ENCODE assay signal across 15 cellular contexts in the genomic region with DNA sequence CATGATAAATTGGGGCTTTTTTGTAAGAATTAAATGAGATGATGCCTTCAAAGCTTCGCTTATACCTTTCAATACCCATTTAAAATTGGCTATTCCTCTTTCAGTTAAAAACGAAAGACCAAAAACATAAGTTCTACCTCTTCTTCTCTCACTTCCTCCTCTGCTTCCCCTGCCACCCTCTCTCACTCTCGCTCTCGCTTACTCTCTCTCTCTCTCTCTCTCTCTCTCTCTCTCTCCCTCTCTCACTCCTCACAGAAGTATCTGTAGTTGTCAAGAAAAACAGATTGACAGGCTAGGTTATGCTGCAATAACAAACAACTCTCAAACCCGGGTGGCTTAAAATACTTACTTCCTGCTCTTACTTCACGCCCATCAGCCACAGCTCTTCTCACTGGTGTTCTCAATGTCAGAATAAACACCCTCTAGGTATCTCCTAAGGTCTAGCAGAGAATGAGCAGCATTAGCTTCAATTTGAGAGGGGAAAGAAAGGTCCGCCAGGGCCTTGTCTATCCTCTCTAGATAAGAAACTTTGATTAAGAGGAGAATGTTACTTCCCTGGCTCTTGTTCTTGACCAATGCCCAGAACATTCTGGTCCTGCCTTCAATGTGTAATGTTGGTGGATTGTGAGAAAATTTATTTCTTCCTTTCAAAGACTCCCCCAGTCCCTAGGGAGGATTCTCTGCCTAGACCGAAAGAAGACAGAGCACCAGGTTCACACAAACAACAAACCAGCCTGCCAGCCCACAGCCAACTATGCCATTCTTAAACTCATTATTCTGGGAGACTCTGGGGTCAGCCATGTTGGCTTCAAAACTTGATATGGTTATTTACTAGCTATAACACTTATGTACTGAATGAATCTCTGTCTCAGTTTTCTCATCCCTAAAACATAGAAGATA.
A peak's percentile ranks its signal among the peaks of the same experiment; 100 is the strongest.
DNase-seq lines count a peak whose midpoint lies in the region; ATAC-seq and TF ChIP-seq lines count a peak whose summit lies in the region.
"Had no signal": no experiment of that assay in that cellular context is flagged by ENCODE, and none has a peak within 500 bp of the region (broad histone marks: within the 10 kb centered on the region; RNA-seq: fewer than 3 reads in every experiment).

No MANE protein-coding gene starts in this region.

- no peaks in the 10 kb centered on the region for H3K27me3 ChIP-seq in psoas muscle (ENCODE audit: insufficient read depth in 3 of 3, low read length in 2 of 3)
- H3K27me3 ChIP-seq: BE2C had no signal

- no peaks in the 10 kb centered on the region for H3K9me3 ChIP-seq in psoas muscle
- H3K9me3 ChIP-seq: BE2C had no signal

- DNase-seq in NOMO-1 treated with dmso at 0.1 percent for 144 hours (lab: John Stamatoyannopoulos, UW; ENCODE audit: unreplicated experiment) (peak; percentile 1), GF-D8 (lab: John Stamatoyannopoulos, UW) (no peak), psoas muscle (no peak), SIG-M5 (lab: John Stamatoyannopoulos, UW) (no peak)
- no peak for DNase-seq in stimulated activated CD4-positive, alpha-beta T cell treated with anti-CD3 and anti-CD28 coated beads, Interleukin-2, amount 100 ng/mL, for 48 hours
- DNase-seq: activated CD4-positive, CD25-positive, alpha-beta regulatory T cell; activated effector memory CD4-positive, alpha-beta T cell treated with anti-CD3 and anti-CD28 coated beads, Interleukin-2, amount 50 U/mL, for 16 hours; BE2C; foreskin fibroblast; left cardiac atrium; NCI-H1436 treated with DMSO at 0.1 percent for 48 hours; nucleus accumbens had no signal

- H3K4me3 ChIP-seq in psoas muscle: no peak overlapping the region

- no peaks in the 10 kb centered on the region for H3K36me3 ChIP-seq in psoas muscle (ENCODE audit: insufficient read depth in 1 of 2, low read depth in 1 of 2)
- H3K36me3 ChIP-seq: BE2C had no signal

- WGBS in psoas muscle, 3 donors: 75 to 77% (median 76%) methylated on average over 8 of the region's 8 CpGs

- intact Hi-C loops in psoas muscle (cut with DNase I): no loop called here

- H3K27ac ChIP-seq in psoas muscle: no peak overlapping the region

- peak; percentile 94 for ATAC-seq in GM18517 (IDR thresholded peaks at IDR 0.05; ENCODE audit: unreplicated experiment)
- ATAC-seq in GM21447 (IDR thresholded peaks at IDR 0.05; ENCODE audit: unreplicated experiment): peak; percentile 96
- ATAC-seq in HG03064 (IDR thresholded peaks at IDR 0.05; ENCODE audit: low read depth, unreplicated experiment): peak; percentile 83
- no peak for ATAC-seq in psoas muscle
- ATAC-seq: left cardiac atrium had no signal

- no peak for TF ChIP-seq CTCF in psoas muscle (IDR thresholded peaks at IDR 0.05)

- H3K4me1 ChIP-seq in psoas muscle: no peaks in the 10 kb centered on the region
- H3K4me1 ChIP-seq: BE2C had no signal

Comparison
In these comparisons a context has a peak if more than half of its experiments do, and no peak if none do; other contexts are left out.
1. ATAC-seq: peak in GM18517 (single experiment), GM21447 (single experiment) and HG03064 (single experiment); none in psoas muscle (0 of 4).